ENCODE assay signal across 10 cellular contexts in genomic region chr3:12188328-12188648, GRCh38. TPM values are rescaled to one million over a fixed set of nuclear protein-coding genes. Genes with fewer than 3 reads are reported as not detected.
DNase-seq lines count a peak whose midpoint lies in the region; ATAC-seq and TF ChIP-seq lines count a peak whose summit lies in the region.
"Had no signal": no experiment of that assay in that cellular context is flagged by ENCODE, and none has a peak within 500 bp of the region (broad histone marks: within the 10 kb centered on the region; RNA-seq: fewer than 3 reads in every experiment).

No MANE protein-coding gene starts in this region.

- no peaks in the 10 kb centered on the region for H3K9me3 ChIP-seq in DOHH2 (ENCODE audit: control insufficient read depth, insufficient read depth, low read length)

- intact Hi-C loops in MCF 10A (cut with micrococcal nuclease), result no loop called here

- no peaks in the 10 kb centered on the region for H3K79me2 ChIP-seq in DOHH2 (ENCODE audit: control insufficient read depth, low read length)

- CTCF ChIA-PET in MCF 10A (lab: Yijun Ruan, JAX), result interaction anchor here (0.6 to 8.2 kb wide), 4 partner anchors 12 to 291 kb away, joined by 6 to 86 read pairs (median 16); no protein-coding TSS in a partner anchor

- H3K9me3 Mint-ChIP-seq in MCF 10A (ENCODE audit: unreplicated experiment), result no peaks in the 10 kb centered on the region
- H3K9me3 Mint-ChIP-seq in osteocyte (ENCODE audit: unreplicated experiment), result no peaks in the 10 kb centered on the region

- no peak for TF ChIP-seq CTCF in DOHH2 (IDR thresholded peaks at IDR 0.05; ENCODE audit: low read depth, low read length, poor library complexity, severe bottlenecking)
- no peak for TF ChIP-seq CTCF in MCF 10A (IDR thresholded peaks at IDR 0.05; ENCODE audit: unreplicated experiment)
- no peak for TF ChIP-seq CTCF in osteocyte (IDR thresholded peaks at IDR 0.05)

- no peaks in the 10 kb centered on the region for H3F3A ChIP-seq in DOHH2 (ENCODE audit: control insufficient read depth, insufficient read depth)

- H3K27me3 Mint-ChIP-seq in MCF 10A (ENCODE audit: insufficient read depth, unreplicated experiment) (no peaks in the 10 kb centered on the region), osteocyte (ENCODE audit: unreplicated experiment) (no peaks in the 10 kb centered on the region)

- H3K4me1 Mint-ChIP-seq in MCF 10A (ENCODE audit: insufficient read depth, unreplicated experiment) (peaks cover 31% of the 10 kb centered on the region), osteocyte (ENCODE audit: unreplicated experiment) (peaks cover 51% of the 10 kb centered on the region)

- H3K27ac Mint-ChIP-seq in MCF 10A (ENCODE audit: low read depth, unreplicated experiment), result peak overlapping the region; percentile 96
- peak overlapping the region; percentile 93 for H3K27ac Mint-ChIP-seq in osteocyte (ENCODE audit: unreplicated experiment)

- no peaks in the 10 kb centered on the region for H3K27me3 ChIP-seq in DOHH2 (ENCODE audit: control insufficient read depth, low read length)

- no peak for DNase-seq in MCF 10A (ENCODE audit: unreplicated experiment)
- no peak for DNase-seq in osteocyte (ENCODE audit: extremely low spot score, unreplicated experiment)
- DNase-seq in DMS79 treated with DMSO at 0.1 percent for 48 hours (lab: John Stamatoyannopoulos, UW), result no peak
- no peak for DNase-seq in GM19240 (ENCODE audit: insufficient read length, low spot score)
- DNase-seq in NCI-H69 (lab: John Stamatoyannopoulos, UW), result no peak
- DNase-seq: activated gamma-delta T cell treated with Interleukin-2 at 50 U/mL for 16 hours, NCI-H345 had no signal

- ATAC-seq in HG03025 (IDR thresholded peaks at IDR 0.05; ENCODE audit: low FRiP score, unreplicated experiment) (peak; percentile 10), GM18909 (IDR thresholded peaks at IDR 0.05; ENCODE audit: poor library complexity, unreplicated experiment) (no peak)

- H3K4me1 ChIP-seq in DOHH2 (ENCODE audit: control insufficient read depth, low read length), result peaks cover 24% of the 10 kb centered on the region

- H4K20me1 ChIP-seq in DOHH2 (ENCODE audit: control insufficient read depth, insufficient read depth, low read depth, low read length), result no peaks in the 10 kb centered on the region

- POLR2A ChIA-PET in MCF 10A (lab: Yijun Ruan, JAX), result interaction anchor here (1.1 kb wide), 1 partner anchor 19 kb away, joined by 3 read pairs; no protein-coding TSS in a partner anchor

- H3K4me3 ChIP-seq in DOHH2 (ENCODE audit: low read length), result no peak overlapping the region

- no peaks in the 10 kb centered on the region for H3K9me2 ChIP-seq in DOHH2 (replicated peaks; ENCODE audit: control insufficient read depth, low read length)

- no TSS peak for BruUV-seq in MCF 10A (replicated peaks; lab: Mats Ljungman, UMichigan)

- no peaks in the 10 kb centered on the region for H3K36me3 ChIP-seq in DOHH2 (ENCODE audit: control insufficient read depth, low read length)

- H3K36me3 Mint-ChIP-seq in MCF 10A (ENCODE audit: insufficient read depth, unreplicated experiment) (no peaks in the 10 kb centered on the region), osteocyte (ENCODE audit: unreplicated experiment) (no peaks in the 10 kb centered on the region)

- H3K4me3 Mint-ChIP-seq in MCF 10A (ENCODE audit: unreplicated experiment) (no peak overlapping the region), osteocyte (ENCODE audit: unreplicated experiment) (peak overlapping the region; percentile 24)

- no peak overlapping the region for H3K27ac ChIP-seq in DOHH2 (ENCODE audit: low read depth, low read length)

- peak overlapping the region; percentile 59; the same call in 1 of the 2 replicates for H3K4me2 ChIP-seq in DOHH2 (ENCODE audit: low read length)

RNA-seq across cellular contexts. Expression of gene TIMP4, which starts 29.6 kb away (rescaled TPM):
- total RNA-seq in MCF 10A (2022) (not detected in 2 replicates), osteocyte (5.0 and 5.4 TPM in 2 replicates)
